16 cellular contexts compared by ENCODE assay signal in the genomic region with DNA sequence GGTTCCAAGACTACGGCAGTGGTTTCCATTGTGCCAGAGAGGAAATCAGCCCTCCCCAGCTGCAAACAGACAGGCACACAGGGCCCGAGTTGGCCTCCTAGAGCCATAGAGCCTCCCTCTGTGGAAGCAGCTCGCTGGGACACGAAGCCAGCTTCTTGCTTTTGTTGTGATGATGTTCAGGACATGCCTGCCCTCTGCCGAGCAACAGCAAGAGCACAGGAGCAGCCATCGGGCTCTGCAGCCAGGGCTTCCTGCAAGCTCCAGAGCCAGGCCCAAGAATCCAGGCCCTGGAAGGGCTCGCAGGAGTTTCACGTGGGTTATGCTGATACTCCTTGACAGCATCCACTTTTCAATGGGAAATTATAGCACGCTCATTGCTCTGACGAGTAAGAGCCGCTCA. TPM values are rescaled to one million over a fixed set of nuclear protein-coding genes. Genes with fewer than 3 reads are reported as not detected.
DNase-seq lines count a peak whose midpoint lies in the region; TF ChIP-seq lines count a peak whose summit lies in the region.
"Had no signal": no experiment of that assay in that cellular context is flagged by ENCODE, and none has a peak within 500 bp of the region (broad histone marks: within the 10 kb centered on the region; RNA-seq: fewer than 3 reads in every experiment).

No MANE protein-coding gene starts in this region.

- no peak overlapping the region for H3K4me2 ChIP-seq in osteoblast (ENCODE audit: insufficient read depth, low read length)
- H3K4me2 ChIP-seq: hepatocyte had no signal

- POLR2A ChIA-PET in A673 (lab: Charles Lee; ENCODE audit: low non-redundant PET) = no interaction called here

- H3K36me3 Mint-ChIP-seq in activated T-helper 2 cell treated with anti-CD3 and anti-CD28 coated beads, Interferon-gamma antibody, Interleukin-2, Interleukin-4, amounts not matched to agents 10 μg/mL and 5 μg/mL and 100 μg/mL, durations not matched to agents 14 hours and 24 hours and 36 hours (ENCODE audit: low read depth) = peaks cover 19% of the 10 kb centered on the region

- intact Hi-C loops in A673 (cut with micrococcal nuclease; ENCODE audit: unreplicated experiment) = loop anchor here (2.0 kb wide), 1 partner anchor 463 kb away; no protein-coding TSS in a partner anchor
- intact Hi-C loops in activated T-helper 2 cell treated with anti-CD3 and anti-CD28 coated beads, Interferon-gamma antibody, Interleukin-2, Interleukin-4, amounts not matched to agents 10 μg/mL and 5 μg/mL and 100 μg/mL, durations not matched to agents 14 hours and 24 hours and 36 hours (cut with micrococcal nuclease) = loop anchor here (2.0 kb wide), 1 partner anchor 463 kb away; no protein-coding TSS in a partner anchor

- H2AFZ ChIP-seq in osteoblast (ENCODE audit: low read length) = no peak overlapping the region
- H2AFZ ChIP-seq: hepatocyte had no signal

- no peaks in the 10 kb centered on the region for H3K27me3 Mint-ChIP-seq in activated T-helper 2 cell treated with anti-CD3 and anti-CD28 coated beads, Interferon-gamma antibody, Interleukin-2, Interleukin-4, amounts not matched to agents 10 μg/mL and 5 μg/mL and 100 μg/mL, durations not matched to agents 14 hours and 24 hours and 36 hours (ENCODE audit: low read depth)
- H3K27me3 Mint-ChIP-seq: activated CD8-positive, alpha-beta T cell treated with anti-CD3 and anti-CD28 coated beads for 36 hours had no signal

- CTCF ChIA-PET in A673 (lab: Charles Lee) = no interaction called here

- no peaks in the 10 kb centered on the region for H3K4me1 ChIP-seq in osteoblast (ENCODE audit: insufficient read depth, low read length)
- no peaks in the 10 kb centered on the region for H3K4me1 ChIP-seq in A673 (ENCODE audit: insufficient read depth, low read length, poor library complexity, severe bottlenecking)
- H3K4me1 ChIP-seq: esophagus squamous epithelium had no signal

- H3K9me3 Mint-ChIP-seq in activated T-helper 2 cell treated with anti-CD3 and anti-CD28 coated beads, Interferon-gamma antibody, Interleukin-2, Interleukin-4, amounts not matched to agents 10 μg/mL and 5 μg/mL and 100 μg/mL, durations not matched to agents 14 hours and 24 hours and 36 hours = no peaks in the 10 kb centered on the region
- H3K9me3 Mint-ChIP-seq: activated T-helper 1 cell treated with anti-CD3 and anti-CD28 coated beads, Interleukin-12 subunit alpha, Interleukin-12 subunit beta, Interleukin-2, Interleukin-4 antibody, amounts not matched to agents 30 ng/mL and 10 ng/mL and 1 ng/mL, durations not matched to agents 14 hours and 24 hours and 36 hours had no signal

- DNase-seq in Ammon's horn (ENCODE audit: low spot score) (peak; percentile 92), fibroblast of gingiva (ENCODE audit: low read depth) (peak; percentile 51), osteoblast (ENCODE audit: insufficient read length, low spot score, missing footprints) (peak; percentile 62), GF-D8 (lab: John Stamatoyannopoulos, UW) (no peak), A673 (ENCODE audit: low spot score) (no peak)
- no peak for DNase-seq in NK-92 treated with Interleukin-12 subunit alpha and Interleukin-12 subunit beta, amount 100 ng/mL, for 24 hours (lab: John Stamatoyannopoulos, UW)
- DNase-seq in activated T-helper 2 cell treated with anti-CD3 and anti-CD28 coated beads, Interferon-gamma antibody, Interleukin-2, Interleukin-4, amounts not matched to agents 10 μg/mL and 5 μg/mL and 100 μg/mL, durations not matched to agents 14 hours and 24 hours and 36 hours (ENCODE audit: low spot score) = no peak
- DNase-seq: activated CD8-positive, alpha-beta T cell treated with anti-CD3 and anti-CD28 coated beads for 36 hours; DMS53; esophagus squamous epithelium; NCI-H1694 treated with DMSO at 0.1 percent for 48 hours; NCI-H526; OCI-M1 had no signal

- no peak overlapping the region for H3K27ac Mint-ChIP-seq in activated T-helper 2 cell treated with anti-CD3 and anti-CD28 coated beads, Interferon-gamma antibody, Interleukin-2, Interleukin-4, amounts not matched to agents 10 μg/mL and 5 μg/mL and 100 μg/mL, durations not matched to agents 14 hours and 24 hours and 36 hours
- H3K27ac Mint-ChIP-seq: activated CD8-positive, alpha-beta T cell treated with anti-CD3 and anti-CD28 coated beads for 36 hours; activated T-helper 1 cell treated with anti-CD3 and anti-CD28 coated beads, Interleukin-12 subunit alpha, Interleukin-12 subunit beta, Interleukin-2, Interleukin-4 antibody, amounts not matched to agents 30 ng/mL and 10 ng/mL and 1 ng/mL, durations not matched to agents 14 hours and 24 hours and 36 hours had no signal

- H3K27ac ChIP-seq in VCaP = peak overlapping the region; percentile 21; the same call in 1 of the 2 replicates
- H3K27ac ChIP-seq in osteoblast (ENCODE audit: low read depth, low read length) = no peak overlapping the region
- H3K27ac ChIP-seq in A673 (ENCODE audit: low read depth, low read length, poor library complexity, severe bottlenecking) = no peak overlapping the region
- H3K27ac ChIP-seq: esophagus squamous epithelium, hepatocyte had no signal

- H3K79me2 ChIP-seq in osteoblast (ENCODE audit: insufficient read depth, low read length) = no peaks in the 10 kb centered on the region
- H3K79me2 ChIP-seq: hepatocyte had no signal

- H3K9me3 ChIP-seq in osteoblast (ENCODE audit: low read depth, low read length) = no peaks in the 10 kb centered on the region
- no peaks in the 10 kb centered on the region for H3K9me3 ChIP-seq in A673 (ENCODE audit: low read depth, low read length, poor library complexity, severe bottlenecking)
- H3K9me3 ChIP-seq: esophagus squamous epithelium had no signal

- peaks cover 7% of the 10 kb centered on the region for H3K4me1 Mint-ChIP-seq in activated T-helper 2 cell treated with anti-CD3 and anti-CD28 coated beads, Interferon-gamma antibody, Interleukin-2, Interleukin-4, amounts not matched to agents 10 μg/mL and 5 μg/mL and 100 μg/mL, durations not matched to agents 14 hours and 24 hours and 36 hours (ENCODE audit: low read depth)

- no peaks in the 10 kb centered on the region for H3K27me3 ChIP-seq in osteoblast (ENCODE audit: insufficient read depth, low read length)
- H3K27me3 ChIP-seq in A673 (replicated peaks; ENCODE audit: insufficient read depth, low read depth, low read length, poor library complexity) = no peaks in the 10 kb centered on the region
- H3K27me3 ChIP-seq: esophagus squamous epithelium, hepatocyte had no signal

- TF ChIP-seq CTCF in VCaP (conservative IDR thresholded peaks at IDR 0.05) = peak; percentile 59
- no peak for TF ChIP-seq CTCF in osteoblast (IDR thresholded peaks at IDR 0.05; ENCODE audit: extremely low read depth, low read depth, low read length)
- TF ChIP-seq CTCF in A673 (conservative IDR thresholded peaks at IDR 0.05; ENCODE audit: low read depth, low read length) = no peak

- peaks cover 14% of the 10 kb centered on the region for H4K20me1 ChIP-seq in osteoblast (ENCODE audit: insufficient read depth, low read length)

- H3K4me3 ChIP-seq in osteoblast (ENCODE audit: insufficient read depth, low read length) (no peak overlapping the region), A673 (ENCODE audit: low read depth, low read length, poor library complexity, severe bottlenecking) (no peak overlapping the region)
- H3K4me3 ChIP-seq: esophagus squamous epithelium, hepatocyte had no signal

- no peak overlapping the region for H3K4me3 Mint-ChIP-seq in activated T-helper 2 cell treated with anti-CD3 and anti-CD28 coated beads, Interferon-gamma antibody, Interleukin-2, Interleukin-4, amounts not matched to agents 10 μg/mL and 5 μg/mL and 100 μg/mL, durations not matched to agents 14 hours and 24 hours and 36 hours (ENCODE audit: low read depth)
- H3K4me3 Mint-ChIP-seq: activated CD8-positive, alpha-beta T cell treated with anti-CD3 and anti-CD28 coated beads for 36 hours; activated T-helper 1 cell treated with anti-CD3 and anti-CD28 coated beads, Interleukin-12 subunit alpha, Interleukin-12 subunit beta, Interleukin-2, Interleukin-4 antibody, amounts not matched to agents 30 ng/mL and 10 ng/mL and 1 ng/mL, durations not matched to agents 14 hours and 24 hours and 36 hours had no signal

- H3K36me3 ChIP-seq in osteoblast (ENCODE audit: insufficient read depth, low read length) (no peaks in the 10 kb centered on the region), A673 (ENCODE audit: insufficient read depth, low read length, poor library complexity, severe bottlenecking) (peaks cover 7% of the 10 kb centered on the region)

- no TSS peak for BruUV-seq in A673 (replicated peaks; lab: Mats Ljungman, UMichigan)

RNA-seq across cellular contexts. Expression of a gene that starts 18.5 kb away (rescaled TPM):
- 6.5 and 8.0 TPM in 2 replicates for total RNA-seq in osteoblast
- 27.6 and 29.7 TPM in 2 replicates for total RNA-seq in A673 (2021)
- total RNA-seq in activated T-helper 2 cell treated with anti-CD3 and anti-CD28 coated beads, Interferon-gamma antibody, Interleukin-2, Interleukin-4, amounts not matched to agents 10 μg/mL and 5 μg/mL and 100 μg/mL, durations not matched to agents 14 hours and 24 hours and 36 hours = 19.0 and 20.2 TPM in 2 replicates

Comparison
In these comparisons a context has a peak if more than half of its experiments do, and no peak if none do; other contexts are left out.
1. DNase-seq: peak in Ammon's horn (single experiment), fibroblast of gingiva (single experiment) and osteoblast (single experiment); none in NK-92 treated with Interleukin-12 subunit alpha and Interleukin-12 subunit beta, amount 100 ng/mL, for 24 hours (single experiment), GF-D8 (single experiment), A673 (single experiment) and activated T-helper 2 cell treated with anti-CD3 and anti-CD28 coated beads, Interferon-gamma antibody, Interleukin-2, Interleukin-4, amounts not matched to agents 10 μg/mL and 5 μg/mL and 100 μg/mL, durations not matched to agents 14 hours and 24 hours and 36 hours (single experiment).